ENCODE assay signal across 17 cellular contexts in the genomic region with DNA sequence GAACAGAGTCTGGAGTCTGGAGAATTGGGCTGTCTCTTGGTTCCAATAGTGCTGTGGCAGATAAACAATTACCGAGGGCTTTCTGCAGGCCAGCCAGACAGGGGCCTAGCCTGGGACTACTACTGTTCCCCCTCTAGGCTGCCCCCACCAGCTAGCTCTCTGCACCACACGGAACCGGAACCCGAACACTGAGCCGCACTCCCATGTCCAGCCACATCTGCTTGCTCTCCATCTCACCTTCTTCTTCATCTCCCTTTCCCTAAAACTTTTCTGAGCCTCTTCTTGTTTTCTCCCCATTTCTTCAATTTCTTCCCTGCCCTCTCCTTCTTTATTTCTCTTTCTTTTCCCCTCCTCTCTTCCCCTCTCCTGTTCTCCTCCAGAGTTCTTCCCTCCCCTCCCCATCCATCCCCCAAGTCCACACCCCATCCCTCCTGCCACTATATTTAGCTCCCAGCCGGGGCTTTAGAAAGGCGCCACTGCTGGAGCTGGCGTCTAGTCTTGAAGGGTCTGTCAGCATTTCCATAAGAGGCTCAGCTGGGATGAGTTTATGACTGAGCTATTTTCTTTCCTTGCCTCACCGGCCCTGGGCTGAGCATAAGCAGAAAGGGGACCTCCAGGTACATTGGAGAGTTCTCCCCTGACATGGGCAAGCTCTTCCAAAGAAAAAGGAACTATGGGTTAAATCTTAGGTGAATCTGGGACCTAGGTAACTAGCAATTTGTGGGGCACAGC. TPM values are rescaled to one million over a fixed set of nuclear protein-coding genes. Genes with fewer than 3 reads are reported as not detected.
A peak's percentile ranks its signal among the peaks of the same experiment; 100 is the strongest.
DNase-seq lines count a peak whose midpoint lies in the region; ATAC-seq, FAIRE-seq and TF ChIP-seq lines count a peak whose summit lies in the region.
"Had no signal": no experiment of that assay in that cellular context is flagged by ENCODE, and none has a peak within 500 bp of the region (broad histone marks: within the 10 kb centered on the region; RNA-seq: fewer than 3 reads in every experiment).

No MANE protein-coding gene starts in this region.

- H3K27ac Mint-ChIP-seq in astrocyte (ENCODE audit: unreplicated experiment) (peak overlapping the region; percentile 10), neural crest cell (ENCODE audit: unreplicated experiment) (peak overlapping the region; percentile 35)
- H3K27ac Mint-ChIP-seq: B cell, IgD-negative memory B cell had no signal

- no peak overlapping the region for H2AFZ ChIP-seq in astrocyte (ENCODE audit: low read depth, low read length)

- no peak for TF ChIP-seq POLR2A in transverse colon (IDR thresholded peaks at IDR 0.05)

- H3K4me3 ChIP-seq in astrocyte (ENCODE audit: insufficient read depth, low read depth, low read length) (no peak overlapping the region), transverse colon (no peak overlapping the region)
- H3K4me3 ChIP-seq: body of pancreas, dorsolateral prefrontal cortex, right lobe of liver had no signal

- peaks cover 17% of the 10 kb centered on the region for H3K4me1 Mint-ChIP-seq in astrocyte (ENCODE audit: low read depth, unreplicated experiment)
- peaks cover 47% of the 10 kb centered on the region for H3K4me1 Mint-ChIP-seq in neural crest cell
- H3K4me1 Mint-ChIP-seq: B cell had no signal

- H3K9ac ChIP-seq in astrocyte (ENCODE audit: low read length), result no peak overlapping the region

- H3K9me3 Mint-ChIP-seq in astrocyte (ENCODE audit: unreplicated experiment) (no peaks in the 10 kb centered on the region), neural crest cell (no peaks in the 10 kb centered on the region)
- H3K9me3 Mint-ChIP-seq: H9, IgD-negative memory B cell had no signal

- intact Hi-C loops in transverse colon (cut with DNase I; ENCODE audit: low total_unique reads), result no loop called here

- no peak for TF ChIP-seq RAD21 in Ishikawa (IDR thresholded peaks at IDR 0.05; ENCODE audit: low read depth)

- TF ChIP-seq CTCF in astrocyte (IDR thresholded peaks at IDR 0.05; ENCODE audit: insufficient read depth, low read depth, low read length) (no peak), neural crest cell (conservative IDR thresholded peaks at IDR 0.05) (no peak), transverse colon (IDR thresholded peaks at IDR 0.05) (no peak)

- H3K9me3 ChIP-seq in astrocyte (ENCODE audit: insufficient read depth, low read depth, low read length), result no peaks in the 10 kb centered on the region
- no peaks in the 10 kb centered on the region for H3K9me3 ChIP-seq in transverse colon
- H3K9me3 ChIP-seq: body of pancreas, right lobe of liver had no signal

- WGBS in transverse colon (ENCODE audit: low coverage in 1 of 2), 2 donors, result 74% methylated on average over 9 of the region's 9 CpGs; no CpG with 5 or more reads in 1 of the 2 donors

- H4K20me1 ChIP-seq in astrocyte (ENCODE audit: insufficient read depth, low read length), result no peaks in the 10 kb centered on the region

- H3K27me3 Mint-ChIP-seq in astrocyte (ENCODE audit: low read depth, unreplicated experiment) (peaks cover 21% of the 10 kb centered on the region), neural crest cell (ENCODE audit: low read depth) (no peaks in the 10 kb centered on the region)

- no peak overlapping the region for H3K4me2 ChIP-seq in astrocyte (ENCODE audit: low read length)

- no peaks in the 10 kb centered on the region for H3K36me3 Mint-ChIP-seq in astrocyte (ENCODE audit: low read depth, unreplicated experiment)
- H3K36me3 Mint-ChIP-seq in neural crest cell (ENCODE audit: low read depth), result no peaks in the 10 kb centered on the region

- H3K79me2 ChIP-seq in astrocyte (ENCODE audit: insufficient read depth, low read length), result no peaks in the 10 kb centered on the region

- in situ Hi-C loops in transverse colon (cut with MboI; ENCODE audit: low pct_ligation_motif_present in 1 of 4, low pct_unique_long_range_greater_than_20kb in 1 of 4, low sequenced_read_pairs in 3 of 4), result no loop called here

- FAIRE-seq in astrocyte (lab: Jason Lieb, UNC), result no peak

- ATAC-seq in HG03565 (IDR thresholded peaks at IDR 0.05; ENCODE audit: unreplicated experiment) (no peak), GM18520 (IDR thresholded peaks at IDR 0.05; ENCODE audit: unreplicated experiment) (no peak)
- ATAC-seq: body of pancreas had no signal

- no peaks in the 10 kb centered on the region for H3K36me3 ChIP-seq in astrocyte (ENCODE audit: insufficient read depth, low read length)
- H3K36me3 ChIP-seq in transverse colon, result no peaks in the 10 kb centered on the region
- H3K36me3 ChIP-seq: right lobe of liver had no signal

- no peak overlapping the region for H3K4me3 Mint-ChIP-seq in astrocyte (ENCODE audit: unreplicated experiment)
- H3K4me3 Mint-ChIP-seq in neural crest cell, result no peak overlapping the region
- H3K4me3 Mint-ChIP-seq: B cell, H9, IgD-negative memory B cell had no signal

- DNase-seq in EH (ENCODE audit: low read depth), result peak; percentile 57
- no peak for DNase-seq in astrocyte (ENCODE audit: low read depth)
- DNase-seq in neural crest cell (ENCODE audit: low read depth, low spot score), result no peak
- DNase-seq in transverse colon, result no peak
- no peak for DNase-seq in middle frontal gyrus (ENCODE audit: extremely low spot score, low spot score)
- DNase-seq: body of pancreas; DMS79 treated with DMSO at 0.1 percent for 48 hours; dorsolateral prefrontal cortex; H9; hippocampal formation; right lobe of liver; stimulated activated CD4-positive, alpha-beta T cell treated with anti-CD3 and anti-CD28 coated beads, Interleukin-4, amount 100 ng/mL, for 4 hours had no signal

- no peak overlapping the region for H3K27ac ChIP-seq in astrocyte (ENCODE audit: low read depth, low read length)
- no peak overlapping the region for H3K27ac ChIP-seq in transverse colon
- H3K27ac ChIP-seq: body of pancreas, dorsolateral prefrontal cortex, right lobe of liver had no signal

- TF ChIP-seq EP300 in Ishikawa (IDR thresholded peaks at IDR 0.05; ENCODE audit: borderline replicate concordance) (no peak), transverse colon (IDR thresholded peaks at IDR 0.05; ENCODE audit: low read depth) (no peak)

- H3K27me3 ChIP-seq in astrocyte (ENCODE audit: insufficient read depth, low read length) (no peaks in the 10 kb centered on the region), transverse colon (no peaks in the 10 kb centered on the region)
- H3K27me3 ChIP-seq: body of pancreas, dorsolateral prefrontal cortex, right lobe of liver had no signal

- H3K4me1 ChIP-seq in astrocyte (ENCODE audit: insufficient read depth, low read length) (no peaks in the 10 kb centered on the region), transverse colon (peaks cover 0 to 14% (median 4%) of the 10 kb centered on the region in 4 donors)
- H3K4me1 ChIP-seq: body of pancreas had no signal

TF ChIP-seq in Ishikawa, 13 proteins besides CTCF, POLR2A, EP300 and RAD21:
- TF ChIP-seq, protein P1, sequence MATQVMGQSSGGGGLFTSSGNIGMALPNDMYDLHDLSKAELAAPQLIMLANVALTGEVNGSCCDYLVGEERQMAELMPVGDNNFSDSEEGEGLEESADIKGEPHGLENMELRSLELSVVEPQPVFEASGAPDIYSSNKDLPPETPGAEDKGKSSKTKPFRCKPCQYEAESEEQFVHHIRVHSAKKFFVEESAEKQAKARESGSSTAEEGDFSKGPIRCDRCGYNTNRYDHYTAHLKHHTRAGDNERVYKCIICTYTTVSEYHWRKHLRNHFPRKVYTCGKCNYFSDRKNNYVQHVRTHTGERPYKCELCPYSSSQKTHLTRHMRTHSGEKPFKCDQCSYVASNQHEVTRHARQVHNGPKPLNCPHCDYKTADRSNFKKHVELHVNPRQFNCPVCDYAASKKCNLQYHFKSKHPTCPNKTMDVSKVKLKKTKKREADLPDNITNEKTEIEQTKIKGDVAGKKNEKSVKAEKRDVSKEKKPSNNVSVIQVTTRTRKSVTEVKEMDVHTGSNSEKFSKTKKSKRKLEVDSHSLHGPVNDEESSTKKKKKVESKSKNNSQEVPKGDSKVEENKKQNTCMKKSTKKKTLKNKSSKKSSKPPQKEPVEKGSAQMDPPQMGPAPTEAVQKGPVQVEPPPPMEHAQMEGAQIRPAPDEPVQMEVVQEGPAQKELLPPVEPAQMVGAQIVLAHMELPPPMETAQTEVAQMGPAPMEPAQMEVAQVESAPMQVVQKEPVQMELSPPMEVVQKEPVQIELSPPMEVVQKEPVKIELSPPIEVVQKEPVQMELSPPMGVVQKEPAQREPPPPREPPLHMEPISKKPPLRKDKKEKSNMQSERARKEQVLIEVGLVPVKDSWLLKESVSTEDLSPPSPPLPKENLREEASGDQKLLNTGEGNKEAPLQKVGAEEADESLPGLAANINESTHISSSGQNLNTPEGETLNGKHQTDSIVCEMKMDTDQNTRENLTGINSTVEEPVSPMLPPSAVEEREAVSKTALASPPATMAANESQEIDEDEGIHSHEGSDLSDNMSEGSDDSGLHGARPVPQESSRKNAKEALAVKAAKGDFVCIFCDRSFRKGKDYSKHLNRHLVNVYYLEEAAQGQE (IDR thresholded peaks at IDR 0.05; ENCODE audit: low read depth), result peak; percentile 66
- TF ChIP-seq CREB1 (IDR thresholded peaks at IDR 0.05; ENCODE audit: low read depth), result no peak
- no peak for TF ChIP-seq TCF12 (IDR thresholded peaks at IDR 0.05; ENCODE audit: low read depth)

RNA-seq across cellular contexts. Expression of a gene that starts 25.7 kb away (rescaled TPM):
- total RNA-seq in astrocyte (103 and 114 TPM in 2 replicates), neural crest cell (23.8 and 24.7 TPM in 2 replicates), transverse colon (100 to 1,000 TPM in 1 of 4 donors, 10 to 100 TPM in 3; 58.4 to 146 (median 79.6) TPM)
